In genomic region chr16:272633-273546, GRCh38 we compare ENCODE assay signal across 26 cellular contexts. TPM values are rescaled to one million over a fixed set of nuclear protein-coding genes. Genes with fewer than 3 reads are reported as not detected.
"Had no signal": no experiment of that assay in that cellular context is flagged by ENCODE, and none has a peak within 500 bp of the region (broad histone marks: within the 10 kb centered on the region; RNA-seq: fewer than 3 reads in every experiment).

No MANE protein-coding gene starts in this region.

- H3K9me3 ChIP-seq: heart left ventricle, mucosa of descending colon, pancreas, right lobe of liver, spleen, thyroid gland had no signal

- H3K4me3 ChIP-seq: heart left ventricle, mucosa of descending colon, neural progenitor cell, pancreas, right lobe of liver, spleen, thyroid gland had no signal

- ATAC-seq: naive thymus-derived CD4-positive, alpha-beta T cell; stimulated activated naive B cell treated with anti-CD40 and anti-IgM and Interleukin-4, amounts not matched to agents 10 μg/mL and 1 μg/mL and 100 μg/mL, for 72 hours had no signal

- H3K27me3 ChIP-seq: pancreas, thyroid gland had no signal

- H3K4me2 ChIP-seq: neural progenitor cell had no signal

- H3K27ac ChIP-seq: heart left ventricle, neural progenitor cell, pancreas, right lobe of liver, spleen, thyroid gland had no signal

- H3K36me3 ChIP-seq: heart left ventricle, neural progenitor cell, pancreas, right lobe of liver, spleen, thyroid gland had no signal

- DNase-seq: activated CD4-positive, alpha-beta T cell treated with anti-CD3 and anti-CD28 coated beads, Interleukin-2, amount 50 U/mL, for 1 hour; activated CD4-positive, CD25-positive, alpha-beta regulatory T cell treated with anti-CD3 and anti-CD28 coated beads, Interleukin-2, amount 50 U/mL, for 72 hours; activated CD8-positive, alpha-beta memory T cell treated with anti-CD3 and anti-CD28 coated beads, Interleukin-2, amount 50 U/mL, for 4 hours; activated effector memory CD4-positive, alpha-beta T cell treated with Interleukin-2 at 50 U/mL for 16 hours; activated naive CD4-positive, alpha-beta T cell treated with anti-CD3 and anti-CD28 coated beads, Interleukin-2, amount 50 U/mL, for 16 hours; activated T-cell treated with anti-CD3 and anti-CD28 coated beads, Interleukin-2, amount 50 U/mL, for 48 hours; cerebellar nuclear complex; cortex of kidney; mesenchymal stem cell; naive thymus-derived CD4-positive, alpha-beta T cell; right lobe of liver; spleen; stimulated activated naive B cell treated with anti-CD40 and anti-IgM and Interleukin-4, amounts not matched to agents 10 μg/mL and 1 μg/mL and 100 μg/mL, for 72 hours; thyroid gland had no signal

- H3K9ac ChIP-seq: neural progenitor cell had no signal

- H2AFZ ChIP-seq: neural progenitor cell had no signal

- FAIRE-seq: astrocyte, bronchial epithelial cell, endometrium, frontal cortex, kidney, pancreas, urothelium cell line had no signal

RNA-seq across cellular contexts. Expression of gene RGS11, which starts 2.9 kb away (rescaled TPM):
- total RNA-seq: bronchial epithelial cell had no signal
- polyA plus RNA-seq: naive thymus-derived CD4-positive, alpha-beta T cell had no signal

RNA-seq across cellular contexts. Expression of gene ARHGDIG, which starts 7.5 kb away (rescaled TPM):
- total RNA-seq: bronchial epithelial cell, right lobe of liver, spleen, subcutaneous adipose tissue, thyroid gland had no signal
- polyA plus RNA-seq: liver; naive thymus-derived CD4-positive, alpha-beta T cell had no signal

RNA-seq across cellular contexts. Expression of gene PDIA2, which starts 10.1 kb away (rescaled TPM):
- total RNA-seq: bronchial epithelial cell, kidney, right lobe of liver had no signal
- polyA plus RNA-seq: naive thymus-derived CD4-positive, alpha-beta T cell had no signal
